In genomic region chr12:122558721-122559641, GRCh38 we compare ENCODE assay signal across 30 cellular contexts. TPM values are rescaled to one million over a fixed set of nuclear protein-coding genes. Genes with fewer than 3 reads are reported as not detected.
DNase-seq lines count a peak whose midpoint lies in the region; ATAC-seq, FAIRE-seq and TF ChIP-seq lines count a peak whose summit lies in the region.
"Had no signal": no experiment of that assay in that cellular context is flagged by ENCODE, and none has a peak within 500 bp of the region (broad histone marks: within the 10 kb centered on the region; RNA-seq: fewer than 3 reads in every experiment).

No MANE protein-coding gene starts in this region.

- TF ChIP-seq CTCF in HEK293 (tag by site-specific recombination; IDR thresholded peaks at IDR 0.05) (no peak), left ventricle myocardium inferior (IDR thresholded peaks at IDR 0.05; ENCODE audit: borderline replicate concordance) (no peak)

- TF ChIP-seq POLR2A in GM12891 (IDR thresholded peaks at IDR 0.05; ENCODE audit: low read depth, low read length): no peak

- POLR2A ChIA-PET in HEK293 (lab: Yijun Ruan, JAX): no interaction called here

- FAIRE-seq in GM12891 (lab: Jason Lieb, UNC): peak; percentile 86
- no peak for FAIRE-seq in urothelium cell line (lab: Jason Lieb, UNC)
- FAIRE-seq: kidney had no signal

- intact Hi-C loops in activated T-helper 2 cell treated with anti-CD3 and anti-CD28 coated beads, Interferon-gamma antibody, Interleukin-2, Interleukin-4, amounts not matched to agents 10 μg/mL and 5 μg/mL and 100 μg/mL, durations not matched to agents 14 hours and 24 hours and 36 hours (cut with micrococcal nuclease): no loop called here
- intact Hi-C loops in left ventricle myocardium inferior (cut with micrococcal nuclease): no loop called here

- H3K9me3 ChIP-seq in HEK293 (ENCODE audit: control insufficient read depth, insufficient read depth, low read depth, low read length) (no peaks in the 10 kb centered on the region), left ventricle myocardium inferior (replicated peaks) (peaks cover 3% of the 10 kb centered on the region)
- H3K9me3 ChIP-seq: breast epithelium, lower lobe of right lung, mucosa of descending colon, right atrium auricular region had no signal

- H3K27ac Mint-ChIP-seq in activated T-helper 2 cell treated with anti-CD3 and anti-CD28 coated beads, Interferon-gamma antibody, Interleukin-2, Interleukin-4, amounts not matched to agents 10 μg/mL and 5 μg/mL and 100 μg/mL, durations not matched to agents 14 hours and 24 hours and 36 hours: no peak overlapping the region
- H3K27ac Mint-ChIP-seq: activated CD4-positive, alpha-beta T cell treated with anti-CD3 and anti-CD28 coated beads, Interleukin-2, amount 10 ng/mL, durations not matched to agents 24 days and 14 days; activated naive CD4-positive, alpha-beta T cell treated with anti-CD3 and anti-CD28 coated beads, Interleukin-2, amount 10 ng/mL, durations not matched to agents 7 days and 5 days; GM23338 had no signal

- H3K4me1 ChIP-seq in HEK293 (ENCODE audit: control insufficient read depth, insufficient read depth, low read length) (no peaks in the 10 kb centered on the region), left ventricle myocardium inferior (no peaks in the 10 kb centered on the region)
- H3K4me1 ChIP-seq: BLaER1, breast epithelium, lower lobe of right lung, parathyroid adenoma, right atrium auricular region had no signal

- DNase-seq in GM12891 (ENCODE audit: insufficient read length, low spot score) (no peak), islet precursor cell (peak; percentile 23), left ventricle myocardium inferior (no peak), urothelium cell line (ENCODE audit: low spot score) (no peak), NCI-H187 treated with DMSO at 0.1 percent for 48 hours (lab: John Stamatoyannopoulos, UW) (no peak)
- DNase-seq in activated T-helper 2 cell treated with anti-CD3 and anti-CD28 coated beads, Interferon-gamma antibody, Interleukin-2, Interleukin-4, amounts not matched to agents 10 μg/mL and 5 μg/mL and 100 μg/mL, durations not matched to agents 14 hours and 24 hours and 36 hours (ENCODE audit: low spot score): no peak
- DNase-seq: ACHN; activated CD4-positive, alpha-beta T cell treated with anti-CD3 and anti-CD28 coated beads, Interleukin-2, amount 10 ng/mL, durations not matched to agents 24 days and 14 days; activated naive CD4-positive, alpha-beta T cell treated with anti-CD3 and anti-CD28 coated beads, Interleukin-2, amount 10 ng/mL, durations not matched to agents 7 days and 5 days; DMS153; kidney; lower lobe of right lung; mucosa of descending colon; NCI-H1048; NCI-H1694 treated with DMSO at 0.1 percent for 48 hours; NCI-H524; Right ventricle myocardium superior; stimulated activated CD4-positive, alpha-beta T cell treated with anti-CD3 and anti-CD28 coated beads, Interleukin-1b, Interleukin-23, amount 100 ng/mL, for 48 hours; stimulated activated CD8-positive, alpha-beta memory T cell treated with anti-CD3 and anti-CD28 coated beads, Interleukin-4, amount 100 ng/mL, for 48 hours; T-helper 9 cell; trophoblast cell had no signal

- CTCF ChIA-PET in HEK293 (lab: Yijun Ruan, JAX): interaction anchor here (0.7 kb wide), 1 partner anchor 27 kb away, joined by 3 read pairs; no protein-coding TSS in a partner anchor

- peaks cover 76 to 79% of the 10 kb centered on the region in 2 experiments for H3K36me3 ChIP-seq in HEK293 (ENCODE audit: control insufficient read depth in 2 of 2, insufficient read depth in 1 of 2, low read length in 2 of 2)
- peaks cover 26% of the 10 kb centered on the region for H3K36me3 ChIP-seq in left ventricle myocardium inferior
- H3K36me3 ChIP-seq: breast epithelium, right atrium auricular region had no signal

- peak; percentile 66 for ATAC-seq in HG03354 (IDR thresholded peaks at IDR 0.05; ENCODE audit: poor library complexity, severe bottlenecking, unreplicated experiment)
- ATAC-seq: GM23338, lower lobe of right lung, mucosa of descending colon had no signal

- no peaks in the 10 kb centered on the region for H3K9me3 Mint-ChIP-seq in activated T-helper 2 cell treated with anti-CD3 and anti-CD28 coated beads, Interferon-gamma antibody, Interleukin-2, Interleukin-4, amounts not matched to agents 10 μg/mL and 5 μg/mL and 100 μg/mL, durations not matched to agents 14 hours and 24 hours and 36 hours
- H3K9me3 Mint-ChIP-seq: activated CD4-positive, alpha-beta T cell treated with anti-CD3 and anti-CD28 coated beads, Interleukin-2, amount 10 ng/mL, durations not matched to agents 24 days and 14 days; activated naive CD4-positive, alpha-beta T cell treated with anti-CD3 and anti-CD28 coated beads, Interleukin-2, amount 10 ng/mL, durations not matched to agents 7 days and 5 days; GM23338 had no signal

- peaks cover 58% of the 10 kb centered on the region for H3K36me3 Mint-ChIP-seq in activated T-helper 2 cell treated with anti-CD3 and anti-CD28 coated beads, Interferon-gamma antibody, Interleukin-2, Interleukin-4, amounts not matched to agents 10 μg/mL and 5 μg/mL and 100 μg/mL, durations not matched to agents 14 hours and 24 hours and 36 hours (ENCODE audit: low read depth)

- peaks cover 1% of the 10 kb centered on the region for H3K4me1 Mint-ChIP-seq in activated T-helper 2 cell treated with anti-CD3 and anti-CD28 coated beads, Interferon-gamma antibody, Interleukin-2, Interleukin-4, amounts not matched to agents 10 μg/mL and 5 μg/mL and 100 μg/mL, durations not matched to agents 14 hours and 24 hours and 36 hours (ENCODE audit: low read depth)
- H3K4me1 Mint-ChIP-seq: activated naive CD4-positive, alpha-beta T cell treated with anti-CD3 and anti-CD28 coated beads, Interleukin-2, amount 10 ng/mL, durations not matched to agents 7 days and 5 days; GM23338 had no signal

- H3K27ac ChIP-seq in HEK293 (ENCODE audit: extremely low read depth, low read depth, low read length) (no peak overlapping the region), left ventricle myocardium inferior (replicated peaks) (no peak overlapping the region)
- H3K27ac ChIP-seq: BLaER1, breast epithelium, lower lobe of right lung, parathyroid adenoma, right atrium auricular region, VCaP had no signal

- H3K4me3 Mint-ChIP-seq in activated T-helper 2 cell treated with anti-CD3 and anti-CD28 coated beads, Interferon-gamma antibody, Interleukin-2, Interleukin-4, amounts not matched to agents 10 μg/mL and 5 μg/mL and 100 μg/mL, durations not matched to agents 14 hours and 24 hours and 36 hours (ENCODE audit: low read depth): no peak overlapping the region
- H3K4me3 Mint-ChIP-seq: activated CD4-positive, alpha-beta T cell treated with anti-CD3 and anti-CD28 coated beads, Interleukin-2, amount 10 ng/mL, durations not matched to agents 24 days and 14 days; activated naive CD4-positive, alpha-beta T cell treated with anti-CD3 and anti-CD28 coated beads, Interleukin-2, amount 10 ng/mL, durations not matched to agents 7 days and 5 days; GM23338 had no signal

- H3K4me3 ChIP-seq in HEK293 (ENCODE audit: low read depth, low read length): no peak overlapping the region
- H3K4me3 ChIP-seq in left ventricle myocardium inferior: no peak overlapping the region
- H3K4me3 ChIP-seq: BLaER1, breast epithelium, GM23338, lower lobe of right lung, mucosa of descending colon, right atrium auricular region, smooth muscle cell had no signal

- no peaks in the 10 kb centered on the region for H3K27me3 Mint-ChIP-seq in activated T-helper 2 cell treated with anti-CD3 and anti-CD28 coated beads, Interferon-gamma antibody, Interleukin-2, Interleukin-4, amounts not matched to agents 10 μg/mL and 5 μg/mL and 100 μg/mL, durations not matched to agents 14 hours and 24 hours and 36 hours (ENCODE audit: low read depth)
- H3K27me3 Mint-ChIP-seq: activated CD4-positive, alpha-beta T cell treated with anti-CD3 and anti-CD28 coated beads, Interleukin-2, amount 10 ng/mL, durations not matched to agents 24 days and 14 days; activated naive CD4-positive, alpha-beta T cell treated with anti-CD3 and anti-CD28 coated beads, Interleukin-2, amount 10 ng/mL, durations not matched to agents 7 days and 5 days had no signal

- H3K27me3 ChIP-seq in left ventricle myocardium inferior (ENCODE audit: low read depth): no peaks in the 10 kb centered on the region
- H3K27me3 ChIP-seq: BLaER1, breast epithelium, right atrium auricular region had no signal

TF ChIP-seq in GM12891, 5 proteins besides CTCF, POLR2A, EP300 and RAD21:
- TF ChIP-seq SPI1 (IDR thresholded peaks at IDR 0.05; ENCODE audit: low read depth, low read length): no peak
- no peak for TF ChIP-seq TAF1 (IDR thresholded peaks at IDR 0.05; ENCODE audit: low read depth, low read length)
- TF ChIP-seq POLR2AphosphoS5 (IDR thresholded peaks at IDR 0.05; ENCODE audit: low read depth, low read length): no peak
- TF ChIP-seq POU2F2 (IDR thresholded peaks at IDR 0.05; ENCODE audit: low read depth, low read length): peak; percentile 7; the same call in 1 of the 2 replicates
- TF ChIP-seq PAX5 (IDR thresholded peaks at IDR 0.05; ENCODE audit: insufficient read depth, low read length, severe bottlenecking): no peak

TF ChIP-seq in HEK293, 187 proteins besides CTCF, POLR2A, EP300 and RAD21:
- TF ChIP-seq IKZF3 (tag by site-specific recombination; IDR thresholded peaks at IDR 0.05) (no peak), ZNF146 (tag by site-specific recombination; IDR thresholded peaks at IDR 0.05) (peak; percentile 18; the same call in 1 of the 2 replicates)

RNA-seq across cellular contexts. Expression of gene KNTC1, which starts 31.9 kb away (rescaled TPM):
- polyA plus RNA-seq in GM12891 (2012; ENCODE audit: low read depth, missing spikeins): 26.2 TPM
- 121 and 122 TPM in 2 replicates for total RNA-seq in activated T-helper 2 cell treated with anti-CD3 and anti-CD28 coated beads, Interferon-gamma antibody, Interleukin-2, Interleukin-4, amounts not matched to agents 10 μg/mL and 5 μg/mL and 100 μg/mL, durations not matched to agents 14 hours and 24 hours and 36 hours
- 1.4 TPM for total RNA-seq in left ventricle myocardium inferior

RNA-seq across cellular contexts. Expression of gene RSRC2, which starts 32.2 kb away (rescaled TPM):
- polyA plus RNA-seq in GM12891 (2012; ENCODE audit: low read depth, missing spikeins): 69.1 TPM
- total RNA-seq in activated T-helper 2 cell treated with anti-CD3 and anti-CD28 coated beads, Interferon-gamma antibody, Interleukin-2, Interleukin-4, amounts not matched to agents 10 μg/mL and 5 μg/mL and 100 μg/mL, durations not matched to agents 14 hours and 24 hours and 36 hours: 105 and 107 TPM in 2 replicates
- total RNA-seq in left ventricle myocardium inferior: 35.8 TPM

RNA-seq across cellular contexts. Expression of gene ZCCHC8, which starts 58.2 kb away (rescaled TPM):
- polyA plus RNA-seq in GM12891 (2012; ENCODE audit: low read depth, missing spikeins): 14.0 TPM
- total RNA-seq in activated T-helper 2 cell treated with anti-CD3 and anti-CD28 coated beads, Interferon-gamma antibody, Interleukin-2, Interleukin-4, amounts not matched to agents 10 μg/mL and 5 μg/mL and 100 μg/mL, durations not matched to agents 14 hours and 24 hours and 36 hours: 38.6 and 39.7 TPM in 2 replicates
- total RNA-seq in left ventricle myocardium inferior: 8.4 TPM

Comparison
In these comparisons a context has a peak if more than half of its experiments do, and no peak if none do; other contexts are left out.
1. RNA of gene KNTC1, which starts 31.9 kb away (total RNA-seq): 121 to 122 TPM in activated T-helper 2 cell treated with anti-CD3 and anti-CD28 coated beads, Interferon-gamma antibody, Interleukin-2, Interleukin-4, amounts not matched to agents 10 μg/mL and 5 μg/mL and 100 μg/mL, durations not matched to agents 14 hours and 24 hours and 36 hours; 1.4 TPM in left ventricle myocardium inferior (single experiment); every median in the first group is over 10 times any median in the second.